Comparison of ENCODE assay signal across 15 cellular contexts in genomic region chr5:154519375-154519774, GRCh38. TPM values are rescaled to one million over a fixed set of nuclear protein-coding genes. Genes with fewer than 3 reads are reported as not detected.
DNase-seq lines count a peak whose midpoint lies in the region; ATAC-seq and TF ChIP-seq lines count a peak whose summit lies in the region.
"Had no signal": no experiment of that assay in that cellular context is flagged by ENCODE, and none has a peak within 500 bp of the region (broad histone marks: within the 10 kb centered on the region; RNA-seq: fewer than 3 reads in every experiment).

No MANE protein-coding gene starts in this region.

- H3K36me3 ChIP-seq in GM23248 (ENCODE audit: low read depth) (no peaks in the 10 kb centered on the region), MG63 (no peaks in the 10 kb centered on the region)
- H3K36me3 ChIP-seq: lower lobe of right lung, neutrophil, suprapubic skin had no signal

- no peaks in the 10 kb centered on the region for H4K20me1 ChIP-seq in GM23248 (ENCODE audit: insufficient read depth)

- TF ChIP-seq CTCF in cardiac fibroblast (IDR thresholded peaks at IDR 0.05; ENCODE audit: low read depth, low read length) (no peak), mesothelial cell of epicardium (IDR thresholded peaks at IDR 0.05; ENCODE audit: unreplicated experiment) (no peak)

- in situ Hi-C loops in GM23248 (cut with MboI): no loop called here

- POLR2A ChIA-PET in activated CD4-positive, alpha-beta memory T cell treated with anti-CD3 and anti-CD28 coated beads, Interleukin-2, amount 10 ng/mL, durations not matched to agents 7 days and 5 days (lab: Charles Lee): no interaction called here

- H3K9me2 ChIP-seq in GM23248 (ENCODE audit: insufficient read depth): no peaks in the 10 kb centered on the region

- no peaks in the 10 kb centered on the region; the same call in 1 of the 2 replicates for H3F3A ChIP-seq in GM23248 (ENCODE audit: insufficient read depth)

- H2AFZ ChIP-seq in GM23248: no peak overlapping the region

- H3K4me3 ChIP-seq in GM23248: no peak overlapping the region
- no peak overlapping the region for H3K4me3 ChIP-seq in MG63
- no peak overlapping the region for H3K4me3 ChIP-seq in cardiac fibroblast (replicated peaks in 1 of 2; ENCODE audit: low read depth in 2 of 2, low read length in 2 of 2)
- H3K4me3 ChIP-seq: lower lobe of right lung, skin epidermis, suprapubic skin had no signal

- H3K4me1 ChIP-seq in GM23248 (ENCODE audit: insufficient read depth): 0 out of 2 replicates have a peak, but pooled peaks cover 6% of the 10 kb centered on the region
- H3K4me1 ChIP-seq: lower lobe of right lung had no signal

- no peak overlapping the region for H3K4me3 Mint-ChIP-seq in mesothelial cell of epicardium
- no peak overlapping the region for H3K4me3 Mint-ChIP-seq in activated CD4-positive, alpha-beta memory T cell treated with anti-CD3 and anti-CD28 coated beads, Interleukin-2, amount 10 ng/mL, durations not matched to agents 7 days and 5 days
- H3K4me3 Mint-ChIP-seq: activated CD4-positive, alpha-beta T cell treated with anti-CD3 and anti-CD28 coated beads, Interleukin-2, amount 10 ng/mL, durations not matched to agents 24 days and 14 days; CD8-positive, alpha-beta memory T cell had no signal

- no peak overlapping the region for H3K4me2 ChIP-seq in GM23248 (ENCODE audit: unreplicated experiment)

- H3K27me3 ChIP-seq in GM23248 (replicated peaks; ENCODE audit: insufficient read depth) (peaks cover 42% of the 10 kb centered on the region), MG63 (peaks cover 5% of the 10 kb centered on the region)

- ATAC-seq in GM19035 (IDR thresholded peaks at IDR 0.05; ENCODE audit: unreplicated experiment): no peak
- ATAC-seq: lower lobe of right lung had no signal

- H3K9me3 ChIP-seq in GM23248 (ENCODE audit: low read depth): no peaks in the 10 kb centered on the region
- H3K9me3 ChIP-seq in MG63: no peaks in the 10 kb centered on the region
- H3K9me3 ChIP-seq: lower lobe of right lung, neutrophil, suprapubic skin had no signal

- no peak overlapping the region for H3K27ac ChIP-seq in GM23248
- H3K27ac ChIP-seq: lower lobe of right lung, neutrophil, skin epidermis, suprapubic skin had no signal

- H3K27me3 Mint-ChIP-seq in mesothelial cell of epicardium (ENCODE audit: low read depth): no peaks in the 10 kb centered on the region
- peaks cover 29% of the 10 kb centered on the region for H3K27me3 Mint-ChIP-seq in activated CD4-positive, alpha-beta memory T cell treated with anti-CD3 and anti-CD28 coated beads, Interleukin-2, amount 10 ng/mL, durations not matched to agents 7 days and 5 days

- CTCF ChIA-PET in activated CD4-positive, alpha-beta memory T cell treated with anti-CD3 and anti-CD28 coated beads, Interleukin-2, amount 10 ng/mL, durations not matched to agents 7 days and 5 days (lab: Charles Lee): interaction anchor here (1.6 kb wide), 1 partner anchor 19 kb away, joined by 3 read pairs; no protein-coding TSS in a partner anchor

- no peaks in the 10 kb centered on the region for H3K36me3 Mint-ChIP-seq in mesothelial cell of epicardium
- H3K36me3 Mint-ChIP-seq in activated CD4-positive, alpha-beta memory T cell treated with anti-CD3 and anti-CD28 coated beads, Interleukin-2, amount 10 ng/mL, durations not matched to agents 7 days and 5 days (ENCODE audit: low read depth): no peaks in the 10 kb centered on the region
- H3K36me3 Mint-ChIP-seq: CD8-positive, alpha-beta memory T cell had no signal

- no peaks in the 10 kb centered on the region for H3K79me2 ChIP-seq in GM23248 (ENCODE audit: insufficient read depth)

- no peak overlapping the region for H3K9ac ChIP-seq in GM23248

- peak overlapping the region; percentile 21 for H3K27ac Mint-ChIP-seq in mesothelial cell of epicardium
- H3K27ac Mint-ChIP-seq in activated CD4-positive, alpha-beta memory T cell treated with anti-CD3 and anti-CD28 coated beads, Interleukin-2, amount 10 ng/mL, durations not matched to agents 7 days and 5 days: no peak overlapping the region
- H3K27ac Mint-ChIP-seq: activated CD4-positive, alpha-beta T cell treated with anti-CD3 and anti-CD28 coated beads, Interleukin-2, amount 10 ng/mL, durations not matched to agents 24 days and 14 days; activated T-helper 2 cell treated with anti-CD3 and anti-CD28 coated beads, Interferon-gamma antibody, Interleukin-2, Interleukin-4, amounts not matched to agents 10 μg/mL and 5 μg/mL and 100 μg/mL, durations not matched to agents 14 hours and 24 hours and 36 hours had no signal

- 22 to 24% methylated on average over 2 of the region's 2 CpGs for WGBS in GM23248 (ENCODE audit: low coverage in 1 of 2, low lambda C conversion rate in 2 of 2, missing lambda C conversion rate in 2 of 2), 2 experiments

- no peaks in the 10 kb centered on the region for H3K9me3 Mint-ChIP-seq in mesothelial cell of epicardium
- H3K9me3 Mint-ChIP-seq in activated CD4-positive, alpha-beta memory T cell treated with anti-CD3 and anti-CD28 coated beads, Interleukin-2, amount 10 ng/mL, durations not matched to agents 7 days and 5 days: no peaks in the 10 kb centered on the region
- H3K9me3 Mint-ChIP-seq: activated CD4-positive, alpha-beta T cell treated with anti-CD3 and anti-CD28 coated beads, Interleukin-2, amount 10 ng/mL, durations not matched to agents 24 days and 14 days; activated T-helper 2 cell treated with anti-CD3 and anti-CD28 coated beads, Interferon-gamma antibody, Interleukin-2, Interleukin-4, amounts not matched to agents 10 μg/mL and 5 μg/mL and 100 μg/mL, durations not matched to agents 14 hours and 24 hours and 36 hours; CD8-positive, alpha-beta memory T cell had no signal

- DNase-seq in GM23248: peak; percentile 49
- peak; percentile 79 for DNase-seq in MG63
- DNase-seq in cardiac fibroblast (ENCODE audit: low read depth in 2 of 2): peak; percentile 12 to 68
- DNase-seq in mesothelial cell of epicardium (ENCODE audit: low spot score in 2 of 2, unreplicated experiment in 2 of 2): no peak
- no peak for DNase-seq in activated CD4-positive, alpha-beta T cell treated with anti-CD3 and anti-CD28 coated beads for 4 hours
- no peak for DNase-seq in activated CD4-positive, alpha-beta memory T cell treated with anti-CD3 and anti-CD28 coated beads, Interleukin-2, amount 10 ng/mL, durations not matched to agents 7 days and 5 days
- DNase-seq: activated CD4-positive, alpha-beta T cell treated with anti-CD3 and anti-CD28 coated beads, Interleukin-2, amount 10 ng/mL, durations not matched to agents 24 days and 14 days; CD8-positive, alpha-beta memory T cell; lower lobe of right lung; NCI-H187 had no signal

- H3K4me1 Mint-ChIP-seq in mesothelial cell of epicardium: peaks cover 59% of the 10 kb centered on the region
- peaks cover 5% of the 10 kb centered on the region for H3K4me1 Mint-ChIP-seq in activated CD4-positive, alpha-beta memory T cell treated with anti-CD3 and anti-CD28 coated beads, Interleukin-2, amount 10 ng/mL, durations not matched to agents 7 days and 5 days

RNA-seq across cellular contexts. Expression of gene HAND1, which starts 41.3 kb away (rescaled TPM):
- not detected in 2 replicates for total RNA-seq in GM23248 (2014; rRNA removed; shearing (Covaris generic))
- not detected in 2 replicates for polyA plus RNA-seq in GM23248 (2016; fragmentation: Nextera tagmentation; extraction: Ambion mirVana)
- 2.3 and 7.4 TPM in 2 replicates for total RNA-seq in MG63 (2014; rRNA removed; shearing (Covaris generic); ENCODE audit: low replicate concordance)
- 16.5 to 19.3 TPM (median 16.9 TPM) in 3 replicates for total RNA-seq in mesothelial cell of epicardium
- total RNA-seq in activated CD4-positive, alpha-beta memory T cell treated with anti-CD3 and anti-CD28 coated beads, Interleukin-2, amount 10 ng/mL, durations not matched to agents 7 days and 5 days: not detected
- total RNA-seq: activated CD4-positive, alpha-beta T cell treated with anti-CD3 and anti-CD28 coated beads, Interleukin-2, amount 10 ng/mL, durations not matched to agents 24 days and 14 days; activated T-helper 2 cell treated with anti-CD3 and anti-CD28 coated beads, Interferon-gamma antibody, Interleukin-2, Interleukin-4, amounts not matched to agents 10 μg/mL and 5 μg/mL and 100 μg/mL, durations not matched to agents 14 hours and 24 hours and 36 hours; CD8-positive, alpha-beta memory T cell; suprapubic skin had no signal
- polyA plus RNA-seq: CD8-positive, alpha-beta memory T cell had no signal

Comparison
In these comparisons a context has a peak if more than half of its experiments do, and no peak if none do; other contexts are left out.
1. DNase-seq: peak in GM23248 (single experiment), MG63 (single experiment) and cardiac fibroblast (2 of 2); none in mesothelial cell of epicardium (0 of 2), activated CD4-positive, alpha-beta T cell treated with anti-CD3 and anti-CD28 coated beads for 4 hours (0 of 2) and activated CD4-positive, alpha-beta memory T cell treated with anti-CD3 and anti-CD28 coated beads, Interleukin-2, amount 10 ng/mL, durations not matched to agents 7 days and 5 days (single experiment).